Comparison of ENCODE assay signal across 22 cellular contexts in genomic region chr5:38800044-38800443, GRCh38. TPM values are rescaled to one million over a fixed set of nuclear protein-coding genes. Genes with fewer than 3 reads are reported as not detected.
"Had no signal": no experiment of that assay in that cellular context is flagged by ENCODE, and none has a peak within 500 bp of the region (broad histone marks: within the 10 kb centered on the region; RNA-seq: fewer than 3 reads in every experiment).

No MANE protein-coding gene starts in this region.

- H3K4me1 ChIP-seq: colonic mucosa, uterus had no signal

- H3K27me3 ChIP-seq: colonic mucosa, dorsolateral prefrontal cortex, thyroid gland, uterus had no signal

- H3K4me3 Mint-ChIP-seq: activated CD4-positive, alpha-beta T cell treated with anti-CD3 and anti-CD28 coated beads, Interleukin-2, amount 10 ng/mL, durations not matched to agents 7 days and 5 days; activated CD8-positive, alpha-beta memory T cell treated with anti-CD3 and anti-CD28 coated beads, Interleukin-2, amount 10 ng/mL, durations not matched to agents 7 days and 5 days; activated CD8-positive, alpha-beta T cell treated with anti-CD3 and anti-CD28 coated beads for 36 hours; activated naive CD4-positive, alpha-beta T cell treated with anti-CD3 and anti-CD28 coated beads, Interleukin-2, amount 10 ng/mL, durations not matched to agents 7 days and 5 days; effector memory CD8-positive, alpha-beta T cell; natural killer cell treated with Interleukin-12 subunit alpha and Interleukin-12 subunit beta and Interleukin-15 and Interleukin-18, amount 100 ng/mL, for 72 hours had no signal

- H3K27me3 Mint-ChIP-seq: activated CD8-positive, alpha-beta memory T cell treated with anti-CD3 and anti-CD28 coated beads, Interleukin-2, amount 10 ng/mL, durations not matched to agents 7 days and 5 days had no signal

- H3K27ac ChIP-seq: colonic mucosa, dorsolateral prefrontal cortex, thyroid gland, uterus, VCaP had no signal

- ATAC-seq: activated CD8-positive, alpha-beta memory T cell treated with anti-CD3 and anti-CD28 coated beads, Interleukin-2, amount 10 ng/mL, durations not matched to agents 7 days and 5 days; activated CD8-positive, alpha-beta T cell treated with anti-CD3 and anti-CD28 coated beads for 36 hours; effector memory CD8-positive, alpha-beta T cell; esophagus mucosa; natural killer cell treated with Interleukin-12 subunit alpha and Interleukin-12 subunit beta and Interleukin-15 and Interleukin-18, amount 100 ng/mL, for 72 hours had no signal

- H3K36me3 Mint-ChIP-seq: activated CD8-positive, alpha-beta memory T cell treated with anti-CD3 and anti-CD28 coated beads, Interleukin-2, amount 10 ng/mL, durations not matched to agents 7 days and 5 days; activated naive CD4-positive, alpha-beta T cell treated with anti-CD3 and anti-CD28 coated beads, Interleukin-2, amount 10 ng/mL, durations not matched to agents 7 days and 5 days; natural killer cell treated with Interleukin-12 subunit alpha and Interleukin-12 subunit beta and Interleukin-15 and Interleukin-18, amount 100 ng/mL, for 72 hours had no signal

- H3K27ac Mint-ChIP-seq: activated CD4-positive, alpha-beta T cell treated with anti-CD3 and anti-CD28 coated beads, Interleukin-2, amount 10 ng/mL, durations not matched to agents 7 days and 5 days; activated CD8-positive, alpha-beta memory T cell treated with anti-CD3 and anti-CD28 coated beads, Interleukin-2, amount 10 ng/mL, durations not matched to agents 7 days and 5 days; activated CD8-positive, alpha-beta T cell treated with anti-CD3 and anti-CD28 coated beads for 36 hours; activated naive CD4-positive, alpha-beta T cell treated with anti-CD3 and anti-CD28 coated beads, Interleukin-2, amount 10 ng/mL, durations not matched to agents 7 days and 5 days; effector memory CD8-positive, alpha-beta T cell; natural killer cell treated with Interleukin-12 subunit alpha and Interleukin-12 subunit beta and Interleukin-15 and Interleukin-18, amount 100 ng/mL, for 72 hours had no signal

- H3K36me3 ChIP-seq: colonic mucosa, spleen, thyroid gland, uterus had no signal

- H3K4me1 Mint-ChIP-seq: activated CD4-positive, alpha-beta T cell treated with anti-CD3 and anti-CD28 coated beads, Interleukin-2, amount 10 ng/mL, durations not matched to agents 7 days and 5 days; activated CD8-positive, alpha-beta memory T cell treated with anti-CD3 and anti-CD28 coated beads, Interleukin-2, amount 10 ng/mL, durations not matched to agents 7 days and 5 days; activated naive CD4-positive, alpha-beta T cell treated with anti-CD3 and anti-CD28 coated beads, Interleukin-2, amount 10 ng/mL, durations not matched to agents 7 days and 5 days had no signal

- DNase-seq: activated CD4-positive, alpha-beta T cell treated with anti-CD3 and anti-CD28 coated beads, Interleukin-2, amount 10 ng/mL, durations not matched to agents 7 days and 5 days; activated CD4-positive, CD25-positive, alpha-beta regulatory T cell treated with anti-CD3 and anti-CD28 coated beads, Interleukin-2, amount 50 U/mL, for 72 hours; activated CD8-positive, alpha-beta memory T cell treated with anti-CD3 and anti-CD28 coated beads, Interleukin-2, amount 10 ng/mL, durations not matched to agents 7 days and 5 days; activated CD8-positive, alpha-beta T cell treated with anti-CD3 and anti-CD28 coated beads for 36 hours; activated effector memory CD4-positive, alpha-beta T cell treated with anti-CD3 and anti-CD28 coated beads, Interleukin-2, amount 50 U/mL, for 16 hours; activated naive CD4-positive, alpha-beta T cell treated with anti-CD3 and anti-CD28 coated beads, Interleukin-2, amount 10 ng/mL, durations not matched to agents 7 days and 5 days; activated T-cell treated with anti-CD3 and anti-CD28 coated beads for 4 hours; amygdala; colonic mucosa; dorsolateral prefrontal cortex; effector memory CD8-positive, alpha-beta T cell; mammary epithelial cell; nucleus accumbens; spleen; stimulated activated CD4-positive, alpha-beta T cell treated with anti-CD3 and anti-CD28 coated beads, Interleukin-4, amount 100 ng/mL, for 1 hour; stimulated activated naive CD4-positive, alpha-beta T cell; T-helper 2 cell; thyroid gland; uterus had no signal

- H3K4me3 ChIP-seq: colonic mucosa, dorsolateral prefrontal cortex, spleen, thyroid gland, uterus had no signal

- H3K9me3 Mint-ChIP-seq: activated CD4-positive, alpha-beta T cell treated with anti-CD3 and anti-CD28 coated beads, Interleukin-2, amount 10 ng/mL, durations not matched to agents 7 days and 5 days; activated CD8-positive, alpha-beta T cell treated with anti-CD3 and anti-CD28 coated beads for 36 hours; activated naive CD4-positive, alpha-beta T cell treated with anti-CD3 and anti-CD28 coated beads, Interleukin-2, amount 10 ng/mL, durations not matched to agents 7 days and 5 days; effector memory CD8-positive, alpha-beta T cell; natural killer cell treated with Interleukin-12 subunit alpha and Interleukin-12 subunit beta and Interleukin-15 and Interleukin-18, amount 100 ng/mL, for 72 hours had no signal

- H3K9me3 ChIP-seq: colonic mucosa, spleen, thyroid gland, uterus had no signal

RNA-seq across cellular contexts. Expression of gene OSMR, which starts 45.8 kb away (rescaled TPM):
- total RNA-seq: activated CD4-positive, alpha-beta T cell treated with anti-CD3 and anti-CD28 coated beads, Interleukin-2, amount 10 ng/mL, durations not matched to agents 7 days and 5 days; activated CD8-positive, alpha-beta memory T cell treated with anti-CD3 and anti-CD28 coated beads, Interleukin-2, amount 10 ng/mL, durations not matched to agents 7 days and 5 days; activated CD8-positive, alpha-beta T cell treated with anti-CD3 and anti-CD28 coated beads for 36 hours had no signal
